Comparison of ENCODE assay signal across 17 cellular contexts in the genomic region with DNA sequence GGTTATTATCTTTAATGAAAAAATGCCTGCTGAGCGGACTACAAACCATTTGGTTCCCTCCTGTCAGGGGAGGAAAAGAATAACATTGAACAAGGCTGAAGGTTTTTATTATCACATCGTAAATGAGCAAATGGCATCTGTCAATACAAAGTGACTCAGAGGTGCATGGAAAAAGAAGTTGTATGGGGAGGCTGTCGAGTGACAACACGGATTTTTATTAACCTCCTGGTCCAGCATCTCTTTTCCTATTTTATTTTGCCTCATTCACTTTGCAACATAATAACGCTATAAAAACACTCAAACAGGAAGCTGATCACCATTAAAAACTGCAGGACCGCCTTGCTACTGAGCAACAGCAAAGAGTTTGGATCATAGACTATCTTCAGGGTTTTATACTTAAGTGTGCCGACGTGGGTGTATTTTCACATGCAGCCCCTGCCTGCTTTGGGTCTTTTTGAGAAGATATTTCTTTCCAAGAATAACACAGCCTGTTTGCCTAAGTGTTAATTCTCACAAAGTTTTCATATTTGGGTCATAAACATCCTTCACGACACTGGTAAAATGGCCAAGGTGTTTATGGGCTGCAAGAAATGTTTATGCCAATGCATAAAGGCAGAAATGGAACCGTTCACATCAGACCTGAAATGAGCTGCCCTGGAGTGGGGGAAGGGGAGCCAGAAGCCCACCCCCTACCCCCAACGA.
DNase-seq lines count a peak whose midpoint lies in the region; ATAC-seq and TF ChIP-seq lines count a peak whose summit lies in the region.
"Had no signal": no experiment of that assay in that cellular context is flagged by ENCODE, and none has a peak within 500 bp of the region (broad histone marks: within the 10 kb centered on the region; RNA-seq: fewer than 3 reads in every experiment).

No MANE protein-coding gene starts in this region.

- WGBS in mesenchymal stem cell = 21% methylated on average over 10 of the region's 11 CpGs
- whole genome bisulfite sequencing in transverse colon (ENCODE audit: low coverage in 1 of 2), 2 donors = 25 to 36% methylated on average over 5 to 11 of the region's 11 CpGs

- TF ChIP-seq EP300 in transverse colon (IDR thresholded peaks at IDR 0.05; ENCODE audit: low read depth) = no peak

- peak overlapping the region; percentile 65 for H3K4me2 ChIP-seq in mesenchymal stem cell (ENCODE audit: low read length, poor library complexity, severe bottlenecking)
- H3K4me2 ChIP-seq: A549 had no signal

- H4K91ac ChIP-seq in mesenchymal stem cell (ENCODE audit: low read length) = no peak overlapping the region

- TF ChIP-seq POLR2A in transverse colon (IDR thresholded peaks at IDR 0.05) = no peak

- H4K8ac ChIP-seq in mesenchymal stem cell (ENCODE audit: low read length) = no peak overlapping the region

- H3K14ac ChIP-seq in mesenchymal stem cell (ENCODE audit: low read length in 2 of 2) = no peak overlapping the region

- H3K27ac ChIP-seq in A673 (ENCODE audit: low read depth, low read length, poor library complexity, severe bottlenecking) = peak overlapping the region; percentile 34
- H3K27ac ChIP-seq in SK-N-MC = no peak overlapping the region
- H3K27ac ChIP-seq in mesenchymal stem cell (ENCODE audit: low read length, poor library complexity, severe bottlenecking) = no peak overlapping the region
- H3K27ac ChIP-seq in transverse colon = no peak overlapping the region
- H3K27ac ChIP-seq: A549, ovary, upper lobe of right lung had no signal

- no peaks in the 10 kb centered on the region for H3K36me3 Mint-ChIP-seq in stimulated activated naive B cell treated with anti-CD40 and anti-IgM and Interleukin-4, amounts not matched to agents 10 μg/mL and 1 μg/mL and 100 μg/mL, for 72 hours

- TF ChIP-seq CTCF in A673 (conservative IDR thresholded peaks at IDR 0.05; ENCODE audit: low read depth, low read length) (no peak), transverse colon (IDR thresholded peaks at IDR 0.05) (no peak)

- no peak for ATAC-seq in HG03457 (IDR thresholded peaks at IDR 0.05; ENCODE audit: unreplicated experiment)
- no peak for ATAC-seq in stimulated activated naive B cell treated with anti-CD40 and anti-IgM and Interleukin-4, amounts not matched to agents 10 μg/mL and 1 μg/mL and 100 μg/mL, for 72 hours (replicated peaks)
- ATAC-seq: A549; activated CD4-positive, CD25-positive, alpha-beta regulatory T cell treated with anti-CD3 and anti-CD28 coated beads, Interleukin-2, amount 50 U/mL, for 24 hours; Right ventricle myocardium inferior; upper lobe of right lung had no signal

- CTCF ChIA-PET in A673 (lab: Charles Lee) = interaction anchor here (0.6 kb wide), 1 partner anchor 9 kb away, joined by 3 read pairs; no protein-coding TSS in a partner anchor

- H3K36me3 ChIP-seq in A673 (ENCODE audit: insufficient read depth, low read length, poor library complexity, severe bottlenecking) (no peaks in the 10 kb centered on the region), SK-N-MC (ENCODE audit: insufficient read depth, low read length) (no peaks in the 10 kb centered on the region), mesenchymal stem cell (ENCODE audit: control insufficient read depth in 1 of 2, insufficient read depth in 2 of 2, low read depth in 1 of 2, low read length in 2 of 2) (no peaks in the 10 kb centered on the region), transverse colon (no peaks in the 10 kb centered on the region)
- H3K36me3 ChIP-seq: ovary, upper lobe of right lung had no signal

- intact Hi-C loops in A673 (cut with micrococcal nuclease; ENCODE audit: unreplicated experiment) = loop anchor here (10.0 kb wide), 2 partner anchors 130 to 300 kb away; partner anchors contain the start of gene SALL4
- intact Hi-C loops in transverse colon (cut with DNase I; ENCODE audit: low total_unique reads) = no loop called here

- no peak overlapping the region for H2AFZ ChIP-seq in mesenchymal stem cell (ENCODE audit: low read depth, low read length)

- no peak overlapping the region for H3K27ac Mint-ChIP-seq in stimulated activated naive B cell treated with anti-CD40 and anti-IgM and Interleukin-4, amounts not matched to agents 10 μg/mL and 1 μg/mL and 100 μg/mL, for 72 hours
- H3K27ac Mint-ChIP-seq: CD4-positive, alpha-beta T cell; T-helper 1 cell treated with Interleukin-12 subunit alpha and Interleukin-12 subunit beta and Interleukin-4 antibody, amounts not matched to agents 30 μg/mL and 1 μg/mL, for 36 hours had no signal

- no peak overlapping the region for H2BK15ac ChIP-seq in mesenchymal stem cell (ENCODE audit: low read depth, poor library complexity, severe bottlenecking)

- no peak overlapping the region for H3K4me3 Mint-ChIP-seq in stimulated activated naive B cell treated with anti-CD40 and anti-IgM and Interleukin-4, amounts not matched to agents 10 μg/mL and 1 μg/mL and 100 μg/mL, for 72 hours
- H3K4me3 Mint-ChIP-seq: CD4-positive, alpha-beta T cell; T-helper 1 cell treated with Interleukin-12 subunit alpha and Interleukin-12 subunit beta and Interleukin-4 antibody, amounts not matched to agents 30 μg/mL and 1 μg/mL, for 36 hours had no signal

- BruUV-seq in A673 (replicated peaks; lab: Mats Ljungman, UMichigan) = no TSS peak

- no peaks in the 10 kb centered on the region for H3K4me1 Mint-ChIP-seq in stimulated activated naive B cell treated with anti-CD40 and anti-IgM and Interleukin-4, amounts not matched to agents 10 μg/mL and 1 μg/mL and 100 μg/mL, for 72 hours

- no peak overlapping the region for H2BK120ac ChIP-seq in mesenchymal stem cell (ENCODE audit: low read depth, low read length)

- H3K4me1 ChIP-seq in A673 (ENCODE audit: insufficient read depth, low read length, poor library complexity, severe bottlenecking) (peaks cover 54% of the 10 kb centered on the region), mesenchymal stem cell (ENCODE audit: control insufficient read depth, insufficient read depth, low read depth, low read length) (peaks cover 6% of the 10 kb centered on the region), transverse colon (peaks cover 0 to 13% (median 0%) of the 10 kb centered on the region in 4 donors)
- H3K4me1 ChIP-seq: upper lobe of right lung had no signal

- no peak overlapping the region for H2AK5ac ChIP-seq in mesenchymal stem cell (ENCODE audit: low read length, severe bottlenecking)

- peak overlapping the region; percentile 24 for H3K4me3 ChIP-seq in A673 (ENCODE audit: low read depth, low read length, poor library complexity, severe bottlenecking)
- peak overlapping the region; percentile 30 for H3K4me3 ChIP-seq in SK-N-MC
- no peak overlapping the region for H3K4me3 ChIP-seq in mesenchymal stem cell (ENCODE audit: insufficient read depth in 1 of 2, low read depth in 1 of 2, low read length in 2 of 2)
- H3K4me3 ChIP-seq in transverse colon = no peak overlapping the region
- H3K4me3 ChIP-seq: A549, ovary, upper lobe of right lung had no signal

- H3K9ac ChIP-seq in SK-N-MC (ENCODE audit: insufficient read length) = no peak overlapping the region
- H3K9ac ChIP-seq in mesenchymal stem cell (ENCODE audit: low read length) = no peak overlapping the region

- no peaks in the 10 kb centered on the region for H3K9me3 Mint-ChIP-seq in stimulated activated naive B cell treated with anti-CD40 and anti-IgM and Interleukin-4, amounts not matched to agents 10 μg/mL and 1 μg/mL and 100 μg/mL, for 72 hours
- H3K9me3 Mint-ChIP-seq: CD4-positive, alpha-beta T cell; T-helper 1 cell treated with Interleukin-12 subunit alpha and Interleukin-12 subunit beta and Interleukin-4 antibody, amounts not matched to agents 30 μg/mL and 1 μg/mL, for 36 hours had no signal

- POLR2A ChIA-PET in A673 (lab: Charles Lee; ENCODE audit: low non-redundant PET) = interaction anchor here (0.5 to 0.6 kb wide), 2 partner anchors 15 to 169 kb away, joined by 3 to 6 read pairs; no protein-coding TSS in a partner anchor

- H3K27me3 ChIP-seq in A673 (replicated peaks; ENCODE audit: insufficient read depth, low read depth, low read length, poor library complexity) = no peaks in the 10 kb centered on the region
- no peaks in the 10 kb centered on the region for H3K27me3 ChIP-seq in mesenchymal stem cell (ENCODE audit: control insufficient read depth in 1 of 2, insufficient read depth in 1 of 2, low read length in 2 of 2)
- no peaks in the 10 kb centered on the region for H3K27me3 ChIP-seq in transverse colon
- H3K27me3 ChIP-seq: ovary, upper lobe of right lung had no signal

- H3K18ac ChIP-seq in mesenchymal stem cell (ENCODE audit: low read depth in 1 of 2, low read length in 2 of 2) = peak overlapping the region in 1 of 2 experiments; percentile 49

- H2BK12ac ChIP-seq in mesenchymal stem cell (ENCODE audit: low read length in 2 of 2) = no peak overlapping the region

- no peak overlapping the region for H3K23ac ChIP-seq in mesenchymal stem cell (ENCODE audit: low read length in 2 of 2)

- DNase-seq in A673 (ENCODE audit: low spot score) (peak; percentile 78), LoVo (ENCODE audit: low spot score) (peak; percentile 35), SK-N-MC (ENCODE audit: low read depth, low spot score) (no peak), mesenchymal stem cell (no peak), transverse colon (no peak)
- no peak for DNase-seq in stimulated activated naive CD4-positive, alpha-beta T cell treated with Interleukin-2 at 50 U/mL for 16 hours (lab: John Stamatoyannopoulos, UW)
- no peak for DNase-seq in stimulated activated naive B cell treated with anti-CD40 and anti-IgM and Interleukin-4, amounts not matched to agents 10 μg/mL and 1 μg/mL and 100 μg/mL, for 72 hours
- DNase-seq: activated effector memory CD4-positive, alpha-beta T cell treated with Interleukin-2 at 50 U/mL for 16 hours; amygdala; CD4-positive, alpha-beta T cell; ovary; upper lobe of right lung had no signal

- H3K27me3 Mint-ChIP-seq in stimulated activated naive B cell treated with anti-CD40 and anti-IgM and Interleukin-4, amounts not matched to agents 10 μg/mL and 1 μg/mL and 100 μg/mL, for 72 hours = peaks cover 0 to 5% of the 10 kb centered on the region in 2 donors
- H3K27me3 Mint-ChIP-seq: CD4-positive, alpha-beta T cell had no signal

- H3K79me1 ChIP-seq in mesenchymal stem cell (replicated peaks; ENCODE audit: low read length, poor library complexity, severe bottlenecking) = no peaks in the 10 kb centered on the region

- H3K9me3 ChIP-seq in A673 (ENCODE audit: low read depth, low read length, poor library complexity, severe bottlenecking) (no peaks in the 10 kb centered on the region), SK-N-MC (ENCODE audit: low read depth, low read length) (no peaks in the 10 kb centered on the region), mesenchymal stem cell (ENCODE audit: control insufficient read depth, low read length) (no peaks in the 10 kb centered on the region), transverse colon (no peaks in the 10 kb centered on the region)
- H3K9me3 ChIP-seq: A549, ovary, upper lobe of right lung had no signal

- no peak overlapping the region for H3K4ac ChIP-seq in mesenchymal stem cell (ENCODE audit: low read depth in 1 of 2, low read length in 2 of 2)

- in situ Hi-C loops in transverse colon (cut with MboI; ENCODE audit: low pct_ligation_motif_present in 1 of 4, low pct_unique_long_range_greater_than_20kb in 1 of 4, low sequenced_read_pairs in 3 of 4) = no loop called here

- H2BK5ac ChIP-seq in mesenchymal stem cell (ENCODE audit: low read depth, low read length, poor library complexity, severe bottlenecking) = no peak overlapping the region

Comparison
In these comparisons a context has a peak if more than half of its experiments do, and no peak if none do; other contexts are left out.
1. DNase-seq: peak in A673 (single experiment) and LoVo (single experiment); none in SK-N-MC (single experiment), mesenchymal stem cell (single experiment), stimulated activated naive CD4-positive, alpha-beta T cell treated with Interleukin-2 at 50 U/mL for 16 hours (single experiment), stimulated activated naive B cell treated with anti-CD40 and anti-IgM and Interleukin-4, amounts not matched to agents 10 μg/mL and 1 μg/mL and 100 μg/mL, for 72 hours (single experiment) and transverse colon (single experiment).
2. H3K4me3 ChIP-seq: peak in A673 (single experiment) and SK-N-MC (single experiment); none in mesenchymal stem cell (0 of 2) and transverse colon (0 of 4).